Comparison of ENCODE assay signal across 19 cellular contexts in genomic region chr17:75287221-75287620, GRCh38. TPM values are rescaled to one million over a fixed set of nuclear protein-coding genes. Genes with fewer than 3 reads are reported as not detected.
DNase-seq lines count a peak whose midpoint lies in the region; ATAC-seq and TF ChIP-seq lines count a peak whose summit lies in the region.
"Had no signal": no experiment of that assay in that cellular context is flagged by ENCODE, and none has a peak within 500 bp of the region (broad histone marks: within the 10 kb centered on the region; RNA-seq: fewer than 3 reads in every experiment).

No MANE protein-coding gene starts in this region.

- H3K27ac Mint-ChIP-seq in activated CD4-positive, alpha-beta T cell treated with anti-CD3 and anti-CD28 coated beads, Interleukin-2, amount 10 ng/mL, durations not matched to agents 7 days and 5 days, result peak overlapping the region; percentile 100
- peak overlapping the region in 1 of 3 donors; percentile 99 for H3K27ac Mint-ChIP-seq in IgD-negative memory B cell
- no peak overlapping the region for H3K27ac Mint-ChIP-seq in activated CD8-positive, alpha-beta T cell treated with anti-CD3 and anti-CD28 coated beads, Interleukin-2, amount 10 ng/mL, durations not matched to agents 7 days and 5 days
- no peak overlapping the region for H3K27ac Mint-ChIP-seq in natural killer cell treated with Interleukin-12 subunit alpha and Interleukin-12 subunit beta and Interleukin-15 and Interleukin-18, amount 100 ng/mL, for 72 hours
- H3K27ac Mint-ChIP-seq: T-helper 1 cell treated with Interleukin-12 subunit alpha and Interleukin-12 subunit beta and Interleukin-4 antibody, amounts not matched to agents 30 μg/mL and 1 μg/mL, for 36 hours had no signal

- no peaks in the 10 kb centered on the region for H3K9me3 ChIP-seq in mammary epithelial cell (replicated peaks; ENCODE audit: insufficient read depth, low read length)
- H3K9me3 ChIP-seq: gastrocnemius medialis, psoas muscle, spleen, upper lobe of right lung had no signal

- H3K4me1 ChIP-seq in mammary epithelial cell (ENCODE audit: insufficient read depth, low read length), result peaks cover 9% of the 10 kb centered on the region
- H3K4me1 ChIP-seq: upper lobe of right lung had no signal

- H3K36me3 ChIP-seq in mammary epithelial cell (ENCODE audit: insufficient read depth, low read length), result peaks cover 6% of the 10 kb centered on the region

- no peak for ATAC-seq in activated CD8-positive, alpha-beta T cell treated with anti-CD3 and anti-CD28 coated beads, Interleukin-2, amount 10 ng/mL, durations not matched to agents 7 days and 5 days
- ATAC-seq in natural killer cell treated with Interleukin-12 subunit alpha and Interleukin-12 subunit beta and Interleukin-15 and Interleukin-18, amount 100 ng/mL, for 72 hours, result no peak
- ATAC-seq: activated CD4-positive, CD25-positive, alpha-beta regulatory T cell treated with anti-CD3 and anti-CD28 coated beads, Interleukin-2, amount 50 U/mL, for 24 hours; gastrocnemius medialis; psoas muscle; upper lobe of right lung had no signal

- DNase-seq in activated CD4-positive, alpha-beta T cell treated with anti-CD3 and anti-CD28 coated beads, Interleukin-2, amount 10 ng/mL, durations not matched to agents 7 days and 5 days, result no peak
- DNase-seq in activated CD4-positive, alpha-beta T cell treated with anti-CD3 and anti-CD28 coated beads for 48 hours, result no peak
- no peak for DNase-seq in activated CD8-positive, alpha-beta T cell treated with anti-CD3 and anti-CD28 coated beads, Interleukin-2, amount 10 ng/mL, durations not matched to agents 7 days and 5 days
- DNase-seq in natural killer cell treated with Interleukin-12 subunit alpha and Interleukin-12 subunit beta and Interleukin-15 and Interleukin-18, amount 100 ng/mL, for 72 hours (ENCODE audit: low spot score), result no peak
- DNase-seq in NCI-H1092 (lab: John Stamatoyannopoulos, UW) (no peak), NCI-H2171 (lab: John Stamatoyannopoulos, UW) (no peak), mammary epithelial cell (no peak)
- DNase-seq: cortex of kidney; gastrocnemius medialis; NCI-H345; NK-92 treated with Interleukin-12 subunit alpha and Interleukin-12 subunit beta, amount 100 ng/mL, for 24 hours; psoas muscle; Right ventricle myocardium superior; spleen; upper lobe of right lung had no signal

- H3K4me2 ChIP-seq in mammary epithelial cell (ENCODE audit: insufficient read depth, low read depth, low read length), result no peak overlapping the region

- dilution Hi-C loops in mammary epithelial cell (cut with HindIII; ENCODE audit: low sequenced_read_pairs), result no loop called here

- in situ Hi-C loops in mammary epithelial cell (cut with MboI; ENCODE audit: low sequenced_read_pairs in 2 of 2), result no loop called here

- no peak overlapping the region for H3K27ac ChIP-seq in mammary epithelial cell (ENCODE audit: insufficient read depth, low read depth, low read length)
- H3K27ac ChIP-seq: epithelial cell of prostate, gastrocnemius medialis, psoas muscle, spleen, upper lobe of right lung had no signal

- H4K20me1 ChIP-seq in mammary epithelial cell (ENCODE audit: insufficient read depth, low read length), result no peaks in the 10 kb centered on the region

- no peaks in the 10 kb centered on the region for H3K27me3 ChIP-seq in mammary epithelial cell (ENCODE audit: insufficient read depth, low read length)
- H3K27me3 ChIP-seq: gastrocnemius medialis, spleen, upper lobe of right lung had no signal

- POLR2A ChIA-PET in activated CD4-positive, alpha-beta T cell treated with anti-CD3 and anti-CD28 coated beads, Interleukin-2, amount 10 ng/mL, durations not matched to agents 7 days and 5 days (lab: Charles Lee), result no interaction called here
- POLR2A ChIA-PET in activated CD8-positive, alpha-beta T cell treated with anti-CD3 and anti-CD28 coated beads, Interleukin-2, amount 10 ng/mL, durations not matched to agents 7 days and 5 days (lab: Charles Lee), result no interaction called here

- no peak overlapping the region for H3K9ac ChIP-seq in mammary epithelial cell (ENCODE audit: insufficient read depth, low read length)

- peaks cover 21% of the 10 kb centered on the region for H3K4me1 Mint-ChIP-seq in activated CD4-positive, alpha-beta T cell treated with anti-CD3 and anti-CD28 coated beads, Interleukin-2, amount 10 ng/mL, durations not matched to agents 7 days and 5 days
- H3K4me1 Mint-ChIP-seq in IgD-negative memory B cell, result peaks cover 10 to 20% (median 17%) of the 10 kb centered on the region in 3 donors
- peaks cover 27% of the 10 kb centered on the region for H3K4me1 Mint-ChIP-seq in activated CD8-positive, alpha-beta T cell treated with anti-CD3 and anti-CD28 coated beads, Interleukin-2, amount 10 ng/mL, durations not matched to agents 7 days and 5 days (ENCODE audit: low read depth)
- peaks cover 15 to 18% of the 10 kb centered on the region in 2 donors for H3K4me1 Mint-ChIP-seq in natural killer cell treated with Interleukin-12 subunit alpha and Interleukin-12 subunit beta and Interleukin-15 and Interleukin-18, amount 100 ng/mL, for 72 hours (ENCODE audit: low read depth in 2 of 2)

- peaks cover 17% of the 10 kb centered on the region for H3K36me3 Mint-ChIP-seq in activated CD4-positive, alpha-beta T cell treated with anti-CD3 and anti-CD28 coated beads, Interleukin-2, amount 10 ng/mL, durations not matched to agents 7 days and 5 days (ENCODE audit: low read depth)
- H3K36me3 Mint-ChIP-seq in IgD-negative memory B cell, result peaks cover 1% of the 10 kb centered on the region
- peaks cover 33% of the 10 kb centered on the region for H3K36me3 Mint-ChIP-seq in activated CD8-positive, alpha-beta T cell treated with anti-CD3 and anti-CD28 coated beads, Interleukin-2, amount 10 ng/mL, durations not matched to agents 7 days and 5 days (ENCODE audit: low read depth)
- peaks cover 5% of the 10 kb centered on the region for H3K36me3 Mint-ChIP-seq in natural killer cell treated with Interleukin-12 subunit alpha and Interleukin-12 subunit beta and Interleukin-15 and Interleukin-18, amount 100 ng/mL, for 72 hours

- no peak for TF ChIP-seq CTCF in mammary epithelial cell (conservative IDR thresholded peaks at IDR 0.05 in 1 of 2, IDR thresholded peaks at IDR 0.05 in 1 of 2; ENCODE audit: extremely low read depth in 1 of 2, insufficient read depth in 1 of 2, low read depth in 1 of 2, low read length in 2 of 2)

- peaks cover 12% of the 10 kb centered on the region for H3K79me2 ChIP-seq in mammary epithelial cell (ENCODE audit: insufficient read depth, low read length)

- peak overlapping the region; percentile 25 for H3K4me3 Mint-ChIP-seq in activated CD4-positive, alpha-beta T cell treated with anti-CD3 and anti-CD28 coated beads, Interleukin-2, amount 10 ng/mL, durations not matched to agents 7 days and 5 days
- H3K4me3 Mint-ChIP-seq in IgD-negative memory B cell, result peak overlapping the region in 3 of 4 donors; percentile 28 to 98 (median 46)
- H3K4me3 Mint-ChIP-seq in activated CD8-positive, alpha-beta T cell treated with anti-CD3 and anti-CD28 coated beads, Interleukin-2, amount 10 ng/mL, durations not matched to agents 7 days and 5 days, result peak overlapping the region; percentile 97
- H3K4me3 Mint-ChIP-seq in natural killer cell treated with Interleukin-12 subunit alpha and Interleukin-12 subunit beta and Interleukin-15 and Interleukin-18, amount 100 ng/mL, for 72 hours, result peak overlapping the region; percentile 34

- H3K27me3 Mint-ChIP-seq in activated CD4-positive, alpha-beta T cell treated with anti-CD3 and anti-CD28 coated beads, Interleukin-2, amount 10 ng/mL, durations not matched to agents 7 days and 5 days, result no peaks in the 10 kb centered on the region
- no peaks in the 10 kb centered on the region for H3K27me3 Mint-ChIP-seq in IgD-negative memory B cell
- no peaks in the 10 kb centered on the region for H3K27me3 Mint-ChIP-seq in activated CD8-positive, alpha-beta T cell treated with anti-CD3 and anti-CD28 coated beads, Interleukin-2, amount 10 ng/mL, durations not matched to agents 7 days and 5 days (ENCODE audit: low read depth)
- H3K27me3 Mint-ChIP-seq in natural killer cell treated with Interleukin-12 subunit alpha and Interleukin-12 subunit beta and Interleukin-15 and Interleukin-18, amount 100 ng/mL, for 72 hours, result no peaks in the 10 kb centered on the region

- no peak overlapping the region for H3K4me3 ChIP-seq in mammary epithelial cell (replicated peaks in 1 of 3; ENCODE audit: insufficient read depth in 1 of 3, low read depth in 2 of 3, low read length in 3 of 3)
- H3K4me3 ChIP-seq: gastrocnemius medialis, psoas muscle, spleen, upper lobe of right lung had no signal

- CTCF ChIA-PET in activated CD4-positive, alpha-beta T cell treated with anti-CD3 and anti-CD28 coated beads, Interleukin-2, amount 10 ng/mL, durations not matched to agents 7 days and 5 days (lab: Charles Lee), result interaction anchor here (1.1 to 3.7 kb wide), 2 partner anchors 16 to 47 kb away, joined by 3 to 27 read pairs; partner anchors contain the start of gene MIF4GD
- CTCF ChIA-PET in activated CD8-positive, alpha-beta T cell treated with anti-CD3 and anti-CD28 coated beads, Interleukin-2, amount 10 ng/mL, durations not matched to agents 7 days and 5 days (lab: Charles Lee), result interaction anchor here (2.8 kb wide), 1 partner anchor 16 kb away, joined by 75 read pairs; the partner anchor contains the start of gene MIF4GD
- CTCF ChIA-PET in mammary epithelial cell (lab: Charles Lee; ENCODE audit: low non-redundant PET), result no interaction called here

- no peak overlapping the region for H2AFZ ChIP-seq in mammary epithelial cell (ENCODE audit: low read depth, low read length)

- no TSS peak for BruUV-seq in mammary epithelial cell (replicated peaks; lab: Mats Ljungman, UMichigan)

- 86% methylated on average over 6 of the region's 9 CpGs for WGBS in mammary epithelial cell (ENCODE audit: low coverage, missing lambda C conversion rate)

- no peaks in the 10 kb centered on the region for H3K9me3 Mint-ChIP-seq in activated CD4-positive, alpha-beta T cell treated with anti-CD3 and anti-CD28 coated beads, Interleukin-2, amount 10 ng/mL, durations not matched to agents 7 days and 5 days
- H3K9me3 Mint-ChIP-seq in IgD-negative memory B cell, result no peaks in the 10 kb centered on the region
- no peaks in the 10 kb centered on the region for H3K9me3 Mint-ChIP-seq in activated CD8-positive, alpha-beta T cell treated with anti-CD3 and anti-CD28 coated beads, Interleukin-2, amount 10 ng/mL, durations not matched to agents 7 days and 5 days (ENCODE audit: insufficient read depth)
- H3K9me3 Mint-ChIP-seq in natural killer cell treated with Interleukin-12 subunit alpha and Interleukin-12 subunit beta and Interleukin-15 and Interleukin-18, amount 100 ng/mL, for 72 hours, result no peaks in the 10 kb centered on the region
- H3K9me3 Mint-ChIP-seq: T-helper 1 cell treated with Interleukin-12 subunit alpha and Interleukin-12 subunit beta and Interleukin-4 antibody, amounts not matched to agents 30 μg/mL and 1 μg/mL, for 36 hours had no signal

- intact Hi-C loops in mammary epithelial cell (cut with micrococcal nuclease), result no loop called here

RNA-seq across cellular contexts. Expression of gene SLC25A19, which starts 2.0 kb away (rescaled TPM):
- total RNA-seq in activated CD4-positive, alpha-beta T cell treated with anti-CD3 and anti-CD28 coated beads, Interleukin-2, amount 10 ng/mL, durations not matched to agents 7 days and 5 days, result 10 to 100 TPM; 27.6 to 30.5 TPM
- polyA plus RNA-seq in IgD-negative memory B cell, result 22.0 TPM
- total RNA-seq in activated CD8-positive, alpha-beta T cell treated with anti-CD3 and anti-CD28 coated beads, Interleukin-2, amount 10 ng/mL, durations not matched to agents 7 days and 5 days, result 10 to 100 TPM; 41.1 to 43.6 TPM
- 100 to 1,000 TPM in 1 of 2 donors, 10 to 100 TPM in 1; 53.0 to 140 TPM for total RNA-seq in natural killer cell treated with Interleukin-12 subunit alpha and Interleukin-12 subunit beta and Interleukin-15 and Interleukin-18, amount 100 ng/mL, for 72 hours
- total RNA-seq in mammary epithelial cell, result 10 to 100 TPM in 1 of 2 donors, 1 to 10 TPM in 1; 4.5 to 12.1 TPM
- polyA plus RNA-seq in mammary epithelial cell, result 14.8 TPM
- polyA minus RNA-seq in mammary epithelial cell, result 30.3 TPM

RNA-seq across cellular contexts. Expression of gene MIF4GD, which starts 16.2 kb away (rescaled TPM):
- total RNA-seq in activated CD4-positive, alpha-beta T cell treated with anti-CD3 and anti-CD28 coated beads, Interleukin-2, amount 10 ng/mL, durations not matched to agents 7 days and 5 days, result 10 to 100 TPM; 44.4 to 44.6 TPM
- polyA plus RNA-seq in IgD-negative memory B cell (103 TPM), mammary epithelial cell (21.0 TPM)
- 10 to 100 TPM; 52.1 to 56.3 TPM for total RNA-seq in activated CD8-positive, alpha-beta T cell treated with anti-CD3 and anti-CD28 coated beads, Interleukin-2, amount 10 ng/mL, durations not matched to agents 7 days and 5 days
- total RNA-seq in natural killer cell treated with Interleukin-12 subunit alpha and Interleukin-12 subunit beta and Interleukin-15 and Interleukin-18, amount 100 ng/mL, for 72 hours, result 10 to 100 TPM; 32.3 to 35.2 TPM
- 10 to 100 TPM in 1 of 2 donors, 1 to 10 TPM in 1; 9.7 to 14.6 TPM for total RNA-seq in mammary epithelial cell
- 10.6 TPM for polyA minus RNA-seq in mammary epithelial cell

RNA-seq across cellular contexts. Expression of gene MRPS7, which starts 25.5 kb away (rescaled TPM):
- 10 to 100 TPM; 35.4 to 38.2 TPM for total RNA-seq in activated CD4-positive, alpha-beta T cell treated with anti-CD3 and anti-CD28 coated beads, Interleukin-2, amount 10 ng/mL, durations not matched to agents 7 days and 5 days
- polyA plus RNA-seq in IgD-negative memory B cell (101 TPM), mammary epithelial cell (77.7 TPM)
- 10 to 100 TPM; 62.1 to 66.1 TPM for total RNA-seq in activated CD8-positive, alpha-beta T cell treated with anti-CD3 and anti-CD28 coated beads, Interleukin-2, amount 10 ng/mL, durations not matched to agents 7 days and 5 days
- 10 to 100 TPM; 76.4 to 82.8 TPM for total RNA-seq in natural killer cell treated with Interleukin-12 subunit alpha and Interleukin-12 subunit beta and Interleukin-15 and Interleukin-18, amount 100 ng/mL, for 72 hours
- 10 to 100 TPM; 36.0 to 55.5 TPM for total RNA-seq in mammary epithelial cell
- 122 TPM for polyA minus RNA-seq in mammary epithelial cell

RNA-seq across cellular contexts. Expression of gene GGA3, which starts 25.8 kb away (rescaled TPM):
- 10 to 100 TPM; 80.2 to 86.1 TPM for total RNA-seq in activated CD4-positive, alpha-beta T cell treated with anti-CD3 and anti-CD28 coated beads, Interleukin-2, amount 10 ng/mL, durations not matched to agents 7 days and 5 days
- polyA plus RNA-seq in IgD-negative memory B cell (27.8 TPM), mammary epithelial cell (20.2 TPM)
- 10 to 100 TPM; 65.7 to 75.4 TPM for total RNA-seq in activated CD8-positive, alpha-beta T cell treated with anti-CD3 and anti-CD28 coated beads, Interleukin-2, amount 10 ng/mL, durations not matched to agents 7 days and 5 days
- total RNA-seq in natural killer cell treated with Interleukin-12 subunit alpha and Interleukin-12 subunit beta and Interleukin-15 and Interleukin-18, amount 100 ng/mL, for 72 hours, result 100 to 1,000 TPM in 1 of 2 donors, 10 to 100 TPM in 1; 77.3 to 111 TPM
- 10 to 100 TPM in 1 of 2 donors, 1 to 10 TPM in 1; 9.7 to 30.9 TPM for total RNA-seq in mammary epithelial cell
- 21.6 TPM for polyA minus RNA-seq in mammary epithelial cell

Comparison
In these comparisons a context has a peak if more than half of its experiments do, and no peak if none do; other contexts are left out.
1. H3K4me3 Mint-ChIP-seq: peak in every context shown above with its lines; median percentile 97 in activated CD8-positive, alpha-beta T cell treated with anti-CD3 and anti-CD28 coated beads, Interleukin-2, amount 10 ng/mL, durations not matched to agents 7 days and 5 days; 46 in IgD-negative memory B cell; 34 in natural killer cell treated with Interleukin-12 subunit alpha and Interleukin-12 subunit beta and Interleukin-15 and Interleukin-18, amount 100 ng/mL, for 72 hours; 25 in activated CD4-positive, alpha-beta T cell treated with anti-CD3 and anti-CD28 coated beads, Interleukin-2, amount 10 ng/mL, durations not matched to agents 7 days and 5 days.